Comparison of ENCODE assay signal across 8 cellular contexts in genomic region chr19:33819496-33819874, GRCh38. TPM values are rescaled to one million over a fixed set of nuclear protein-coding genes. Genes with fewer than 3 reads are reported as not detected.
DNase-seq lines count a peak whose midpoint lies in the region; TF ChIP-seq lines count a peak whose summit lies in the region.

No MANE protein-coding gene starts in this region.

- no TSS peak for BruUV-seq in A673 (replicated peaks; lab: Mats Ljungman, UMichigan)

- no peak for DNase-seq in activated naive CD4-positive, alpha-beta T cell (lab: John Stamatoyannopoulos, UW)
- DNase-seq in chondrocyte (ENCODE audit: low spot score) (peak; percentile 72), A673 (ENCODE audit: low spot score) (no peak)
- no peak for DNase-seq in stimulated activated CD4-positive, alpha-beta T cell treated with anti-CD3 and anti-CD28 coated beads, Interleukin-12 subunit alpha, Interleukin-12 subunit beta, amount 100 ng/mL, for 4 hours
- no peak for DNase-seq in activated CD4-positive, alpha-beta T cell treated with anti-CD3 and anti-CD28 coated beads for 48 hours

- H3K27me3 ChIP-seq in mononuclear cell (ENCODE audit: insufficient read depth, low read length): no peaks in the 10 kb centered on the region
- no peaks in the 10 kb centered on the region for H3K27me3 ChIP-seq in A673 (replicated peaks; ENCODE audit: insufficient read depth, low read depth, low read length, poor library complexity)

- intact Hi-C loops in A673 (cut with micrococcal nuclease; ENCODE audit: unreplicated experiment): no loop called here

- no peak for TF ChIP-seq CTCF in chondrocyte (IDR thresholded peaks at IDR 0.05)
- no peak for TF ChIP-seq CTCF in A673 (conservative IDR thresholded peaks at IDR 0.05; ENCODE audit: low read depth, low read length)

- no peaks in the 10 kb centered on the region for H3K36me3 Mint-ChIP-seq in activated naive CD4-positive, alpha-beta T cell treated with anti-CD3 and anti-CD28 coated beads, Interleukin-2, amount 50 U/mL, for 24 hours
- no peaks in the 10 kb centered on the region for H3K36me3 Mint-ChIP-seq in chondrocyte (ENCODE audit: low read depth)

- H3K36me3 ChIP-seq in urinary bladder (ENCODE audit: insufficient read depth): no peaks in the 10 kb centered on the region
- no peaks in the 10 kb centered on the region for H3K36me3 ChIP-seq in A673 (ENCODE audit: insufficient read depth, low read length, poor library complexity, severe bottlenecking)

- POLR2A ChIA-PET in A673 (lab: Charles Lee; ENCODE audit: low non-redundant PET): interaction anchor here (0.7 kb wide), 1 partner anchor 737 kb away, joined by 3 read pairs; no protein-coding TSS in a partner anchor

- H3K4me1 ChIP-seq in mononuclear cell (ENCODE audit: insufficient read depth, low read length) (peaks cover 58% of the 10 kb centered on the region), urinary bladder (ENCODE audit: insufficient read depth) (no peaks in the 10 kb centered on the region), A673 (ENCODE audit: insufficient read depth, low read length, poor library complexity, severe bottlenecking) (peaks cover 5% of the 10 kb centered on the region)

- H3K27ac ChIP-seq in urinary bladder (ENCODE audit: low read depth): peak overlapping the region; percentile 48
- no peak overlapping the region for H3K27ac ChIP-seq in A673 (ENCODE audit: low read depth, low read length, poor library complexity, severe bottlenecking)

- 40% methylated on average over 10 of the region's 10 CpGs for WGBS in urinary bladder

- H3K27ac Mint-ChIP-seq in activated naive CD4-positive, alpha-beta T cell treated with anti-CD3 and anti-CD28 coated beads, Interleukin-2, amount 50 U/mL, for 24 hours: no peak overlapping the region
- H3K27ac Mint-ChIP-seq in chondrocyte (ENCODE audit: unreplicated experiment): no peak overlapping the region

- no peaks in the 10 kb centered on the region for H3K9me3 Mint-ChIP-seq in activated naive CD4-positive, alpha-beta T cell treated with anti-CD3 and anti-CD28 coated beads, Interleukin-2, amount 50 U/mL, for 24 hours
- H3K9me3 Mint-ChIP-seq in chondrocyte (ENCODE audit: low read depth): no peaks in the 10 kb centered on the region

- H3K4me3 Mint-ChIP-seq in activated naive CD4-positive, alpha-beta T cell treated with anti-CD3 and anti-CD28 coated beads, Interleukin-2, amount 50 U/mL, for 24 hours: peak overlapping the region; percentile 67
- peak overlapping the region; percentile 25 for H3K4me3 Mint-ChIP-seq in chondrocyte (ENCODE audit: unreplicated experiment)

- CTCF ChIA-PET in A673 (lab: Charles Lee): no interaction called here

- peaks cover 7% of the 10 kb centered on the region for H3K27me3 Mint-ChIP-seq in activated naive CD4-positive, alpha-beta T cell treated with anti-CD3 and anti-CD28 coated beads, Interleukin-2, amount 50 U/mL, for 24 hours
- no peaks in the 10 kb centered on the region for H3K27me3 Mint-ChIP-seq in chondrocyte (ENCODE audit: low read depth)

- H3K4me3 ChIP-seq in mononuclear cell (ENCODE audit: low read length) (peak overlapping the region; percentile 42), urinary bladder (ENCODE audit: low read depth, low read length) (peak overlapping the region; percentile 31), A673 (ENCODE audit: low read depth, low read length, poor library complexity, severe bottlenecking) (no peak overlapping the region)

- H3K9me3 ChIP-seq in mononuclear cell (ENCODE audit: low read depth, low read length) (no peaks in the 10 kb centered on the region), A673 (ENCODE audit: low read depth, low read length, poor library complexity, severe bottlenecking) (no peaks in the 10 kb centered on the region)

- H3K4me1 Mint-ChIP-seq in activated naive CD4-positive, alpha-beta T cell treated with anti-CD3 and anti-CD28 coated beads, Interleukin-2, amount 50 U/mL, for 24 hours: peaks cover 12% of the 10 kb centered on the region
- H3K4me1 Mint-ChIP-seq in chondrocyte (ENCODE audit: low read depth): peaks cover 18% of the 10 kb centered on the region

RNA-seq across cellular contexts. Expression of gene KCTD15, which starts 22.8 kb away (rescaled TPM):
- 48.1 to 64.2 TPM (median 60.7 TPM) in 3 replicates for total RNA-seq in chondrocyte
- total RNA-seq in mononuclear cell: 10.3 TPM
- total RNA-seq in urinary bladder: 55.8 TPM
- 78.0 TPM for polyA plus RNA-seq in urinary bladder
- total RNA-seq in A673 (2021): 8.9 and 9.9 TPM in 2 replicates
